In the genomic region with DNA sequence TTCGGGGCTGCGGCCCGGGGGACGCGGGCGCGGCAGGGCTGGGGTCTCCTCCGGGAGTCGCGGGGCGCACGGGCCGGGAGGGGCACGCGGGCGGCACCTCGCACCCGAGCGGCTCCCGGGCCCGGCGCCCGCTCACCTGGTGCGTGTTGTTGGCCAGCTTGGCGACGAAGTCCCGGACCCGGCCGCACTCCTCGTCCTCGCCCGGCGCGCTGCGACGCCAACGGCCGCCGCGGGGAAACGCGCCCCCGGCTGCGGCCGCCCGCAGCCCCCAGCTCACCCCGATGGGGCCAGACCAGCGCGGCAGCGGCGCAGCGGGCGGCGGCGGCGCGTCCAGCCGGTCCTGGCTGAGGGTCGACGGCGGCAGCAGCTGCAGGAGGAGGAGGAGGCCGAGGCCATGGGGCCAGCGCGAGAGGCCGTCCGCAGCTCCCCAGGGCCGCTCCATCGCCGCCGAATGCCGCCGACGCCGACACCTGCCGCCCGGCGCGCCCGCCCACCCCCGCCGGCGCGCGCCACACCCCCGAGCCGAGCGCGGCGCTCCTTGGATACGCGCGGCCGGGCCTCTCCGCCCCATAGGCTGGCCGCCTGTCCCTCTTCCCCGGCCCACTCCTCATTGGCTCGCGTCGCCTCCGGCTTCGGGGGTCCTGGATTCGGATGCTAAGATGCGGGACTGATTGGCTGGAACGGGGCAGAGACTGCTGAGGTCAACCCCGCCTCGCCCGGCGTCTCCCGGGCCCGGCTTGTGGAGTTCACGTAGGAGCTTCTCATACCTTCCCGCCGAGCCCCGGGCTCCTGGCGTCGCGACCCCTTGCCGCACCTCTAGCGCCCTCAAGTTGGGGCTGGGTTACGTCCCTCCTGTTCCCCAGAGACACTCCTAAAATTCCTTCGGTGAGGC, we compare ENCODE assay signal across 8 cellular contexts. TPM values are rescaled to one million over a fixed set of nuclear protein-coding genes. Genes with fewer than 3 reads are reported as not detected.
DNase-seq lines count a peak whose midpoint lies in the region; ATAC-seq and TF ChIP-seq lines count a peak whose summit lies in the region.

A gene (minus strand): TSS at position 468 of the 892 bp plus-strand sequence. CDS start 26 bp downstream, at position 442.

- H3K9ac ChIP-seq in mucosa of stomach (ENCODE audit: low read length) = peak within 1 kb of the TSS; percentile 65

- intact Hi-C loops in CD4-positive, alpha-beta memory T cell (cut with micrococcal nuclease) = no loop called here
- intact Hi-C loops in activated T-helper 1 cell treated with anti-CD3 and anti-CD28 coated beads, Interleukin-12 subunit alpha, Interleukin-12 subunit beta, Interleukin-2, Interleukin-4 antibody, amounts not matched to agents 30 ng/mL and 10 ng/mL and 1 ng/mL, durations not matched to agents 14 hours and 24 hours and 36 hours (cut with micrococcal nuclease) = loop anchor here (2.0 kb wide), 1 partner anchor 27 kb away; no protein-coding TSS in a partner anchor
- intact Hi-C loops in esophagus squamous epithelium (cut with DNase I) = no loop called here

- H3K4me1 Mint-ChIP-seq in CD4-positive, alpha-beta memory T cell = peaks cover 5 to 15% (median 9%) of the 10 kb centered on the region in 4 donors
- H3K4me1 Mint-ChIP-seq in activated T-helper 1 cell treated with anti-CD3 and anti-CD28 coated beads, Interleukin-12 subunit alpha, Interleukin-12 subunit beta, Interleukin-2, Interleukin-4 antibody, amounts not matched to agents 30 ng/mL and 10 ng/mL and 1 ng/mL, durations not matched to agents 14 hours and 24 hours and 36 hours (ENCODE audit: low read depth) = peaks cover 25% of the 10 kb centered on the region

- peaks cover 14% of the 10 kb centered on the region for H3K4me1 ChIP-seq in CD4-positive, alpha-beta memory T cell (ENCODE audit: insufficient read depth, low read length)
- H3K4me1 ChIP-seq in esophagus squamous epithelium (peaks cover 0 to 54% (median 11%) of the 10 kb centered on the region in 3 donors), mucosa of stomach (ENCODE audit: control insufficient read depth, insufficient read depth, low read length) (peaks cover 38% of the 10 kb centered on the region)

- peaks cover 9 to 18% of the 10 kb centered on the region in 2 donors for H3K36me3 Mint-ChIP-seq in CD4-positive, alpha-beta memory T cell
- peaks cover 15% of the 10 kb centered on the region for H3K36me3 Mint-ChIP-seq in activated T-helper 1 cell treated with anti-CD3 and anti-CD28 coated beads, Interleukin-12 subunit alpha, Interleukin-12 subunit beta, Interleukin-2, Interleukin-4 antibody, amounts not matched to agents 30 ng/mL and 10 ng/mL and 1 ng/mL, durations not matched to agents 14 hours and 24 hours and 36 hours (ENCODE audit: low read depth)

- peaks cover 18% of the 10 kb centered on the region for H3K36me3 ChIP-seq in CD4-positive, alpha-beta memory T cell (ENCODE audit: insufficient read depth, low read length)
- H3K36me3 ChIP-seq in esophagus squamous epithelium = peaks cover 0 to 22% (median 6%) of the 10 kb centered on the region in 3 donors
- no peaks in the 10 kb centered on the region for H3K36me3 ChIP-seq in mucosa of stomach (ENCODE audit: control insufficient read depth, insufficient read depth, low read length)

- H3K9me3 ChIP-seq in CD4-positive, alpha-beta memory T cell (ENCODE audit: control insufficient read depth in 1 of 2, low read length in 2 of 2) = no peaks in the 10 kb centered on the region
- H3K9me3 ChIP-seq in esophagus squamous epithelium = no peaks in the 10 kb centered on the region
- no peaks in the 10 kb centered on the region for H3K9me3 ChIP-seq in mucosa of stomach (ENCODE audit: control insufficient read depth, low read length)

- WGBS in esophagus squamous epithelium, 2 donors = 9% methylated on average over 27 of the region's 121 CpGs; no CpG with 5 or more reads in 1 of the 2 donors

- peak; percentile 76 for ATAC-seq in GM21423 (IDR thresholded peaks at IDR 0.05; ENCODE audit: unreplicated experiment)

- H3K27ac Mint-ChIP-seq in CD4-positive, alpha-beta memory T cell = peak within 1 kb of the TSS in 2 of 7 donors; percentile 29 to 53
- H3K27ac Mint-ChIP-seq in activated T-helper 1 cell treated with anti-CD3 and anti-CD28 coated beads, Interleukin-12 subunit alpha, Interleukin-12 subunit beta, Interleukin-2, Interleukin-4 antibody, amounts not matched to agents 30 ng/mL and 10 ng/mL and 1 ng/mL, durations not matched to agents 14 hours and 24 hours and 36 hours = peak within 1 kb of the TSS; percentile 38

- no peak within 1 kb of the TSS for H3K4me3 ChIP-seq in CD4-positive, alpha-beta memory T cell (ENCODE audit: low read length in 2 of 2)
- H3K4me3 ChIP-seq in esophagus squamous epithelium (peak within 1 kb of the TSS; percentile 42 to 82 (median 66)), mucosa of stomach (ENCODE audit: low read length) (peak within 1 kb of the TSS; percentile 65)

- peaks cover 37% of the 10 kb centered on the region for H3K27me3 ChIP-seq in CD4-positive, alpha-beta memory T cell (ENCODE audit: insufficient read depth, low read length)
- H3K27me3 ChIP-seq in esophagus squamous epithelium = peaks cover 0 to 8% (median 0%) of the 10 kb centered on the region in 4 donors
- H3K27me3 ChIP-seq in mucosa of stomach (ENCODE audit: control insufficient read depth, insufficient read depth, low read length) = no peaks in the 10 kb centered on the region

- CTCF ChIA-PET in CD4-positive, alpha-beta memory T cell (lab: Charles Lee; ENCODE audit: partially characterized antibody) = interaction anchor here (0.6 to 9.0 kb wide), 8 partner anchors 11 to 135 kb away, joined by 3 to 193 read pairs (median 8); a partner anchor contains a TSS

- TF ChIP-seq CTCF in esophagus squamous epithelium (IDR thresholded peaks at IDR 0.05) = no peak

- peaks cover 30 to 31% of the 10 kb centered on the region in 2 donors for H3K27me3 Mint-ChIP-seq in CD4-positive, alpha-beta memory T cell
- peaks cover 42% of the 10 kb centered on the region for H3K27me3 Mint-ChIP-seq in activated T-helper 1 cell treated with anti-CD3 and anti-CD28 coated beads, Interleukin-12 subunit alpha, Interleukin-12 subunit beta, Interleukin-2, Interleukin-4 antibody, amounts not matched to agents 30 ng/mL and 10 ng/mL and 1 ng/mL, durations not matched to agents 14 hours and 24 hours and 36 hours (ENCODE audit: insufficient read depth)

- DNase-seq in CD4-positive, alpha-beta memory T cell = peak; percentile 35 to 50 (median 40)
- DNase-seq in KBM-7 (peak; percentile 86), esophagus squamous epithelium (lab: John Stamatoyannopoulos, UW) (no peak)
- DNase-seq in activated T-helper 1 cell treated with anti-CD3 and anti-CD28 coated beads, Interleukin-12 subunit alpha, Interleukin-12 subunit beta, Interleukin-2, Interleukin-4 antibody, amounts not matched to agents 30 ng/mL and 10 ng/mL and 1 ng/mL, durations not matched to agents 14 hours and 24 hours and 36 hours (ENCODE audit: low spot score) = peak; percentile 45
- DNase-seq in stimulated activated CD8-positive, alpha-beta memory T cell treated with anti-CD3 and anti-CD28 coated beads, Interleukin-7, amount 100 ng/mL, for 1 hour (ENCODE audit: low read depth in 2 of 2) = peak; percentile 23 to 30

- TF ChIP-seq POLR2A in esophagus squamous epithelium (IDR thresholded peaks at IDR 0.05) = peak in 2 of 4 donors; percentile 42 to 60

- H3K27ac ChIP-seq in CD4-positive, alpha-beta memory T cell (ENCODE audit: low read depth, low read length) = no peak within 1 kb of the TSS
- H3K27ac ChIP-seq in esophagus squamous epithelium = peak within 1 kb of the TSS; percentile 81 to 93 (median 89)

- in situ Hi-C loops in KBM-7 (cut with MboI; ENCODE audit: low pct_unique_long_range_greater_than_20kb, low sequenced_read_pairs) = no loop called here

- POLR2A ChIA-PET in CD4-positive, alpha-beta memory T cell (lab: Charles Lee; ENCODE audit: partially characterized antibody) = interaction anchor here (0.6 to 3.2 kb wide), 6 partner anchors 29 to 485 kb away, joined by 3 to 15 read pairs (median 6); a partner anchor contains a TSS

- H3K4me3 Mint-ChIP-seq in CD4-positive, alpha-beta memory T cell = peak within 1 kb of the TSS; percentile 70 to 86 (median 84)
- peak within 1 kb of the TSS; percentile 86 for H3K4me3 Mint-ChIP-seq in activated T-helper 1 cell treated with anti-CD3 and anti-CD28 coated beads, Interleukin-12 subunit alpha, Interleukin-12 subunit beta, Interleukin-2, Interleukin-4 antibody, amounts not matched to agents 30 ng/mL and 10 ng/mL and 1 ng/mL, durations not matched to agents 14 hours and 24 hours and 36 hours

- no peaks in the 10 kb centered on the region for H3K9me3 Mint-ChIP-seq in CD4-positive, alpha-beta memory T cell
- H3K9me3 Mint-ChIP-seq in activated T-helper 1 cell treated with anti-CD3 and anti-CD28 coated beads, Interleukin-12 subunit alpha, Interleukin-12 subunit beta, Interleukin-2, Interleukin-4 antibody, amounts not matched to agents 30 ng/mL and 10 ng/mL and 1 ng/mL, durations not matched to agents 14 hours and 24 hours and 36 hours = no peaks in the 10 kb centered on the region

TF ChIP-seq in PFSK-1, 5 proteins besides CTCF, POLR2A, EP300 and RAD21:
- 0 out of 2 replicates have a peak, but pooled peaks have one; percentile 28 for TF ChIP-seq POLR2AphosphoS5 (IDR thresholded peaks at IDR 0.05; ENCODE audit: low read depth, low read length)
- TF ChIP-seq SIN3A (IDR thresholded peaks at IDR 0.05; ENCODE audit: borderline replicate concordance, insufficient read depth, low read length) = no peak
- no peak for TF ChIP-seq TAF1 (IDR thresholded peaks at IDR 0.05; ENCODE audit: borderline replicate concordance, insufficient read depth, low read length)

RNA-seq across cellular contexts. Expression of the gene that starts here (rescaled TPM):
- under 1 TPM; 0.69 to 0.93 TPM for total RNA-seq in CD4-positive, alpha-beta memory T cell
- not detected for polyA plus RNA-seq in CD4-positive, alpha-beta memory T cell
- 6.4 TPM for polyA plus RNA-seq in PFSK-1 (2012; ENCODE audit: insufficient read length, low read depth)
- total RNA-seq in activated T-helper 1 cell treated with anti-CD3 and anti-CD28 coated beads, Interleukin-12 subunit alpha, Interleukin-12 subunit beta, Interleukin-2, Interleukin-4 antibody, amounts not matched to agents 30 ng/mL and 10 ng/mL and 1 ng/mL, durations not matched to agents 14 hours and 24 hours and 36 hours = 1.4 and 1.5 TPM in 2 replicates
- 10 to 100 TPM; 37.0 to 69.6 (median 44.7) TPM for total RNA-seq in esophagus squamous epithelium

Comparison
In these comparisons a context has a peak if more than half of its experiments do, and no peak if none do; other contexts are left out.
1. RNA of the gene that starts here (total RNA-seq): 37.0 to 69.6 TPM in esophagus squamous epithelium; 1.4 to 1.5 TPM in activated T-helper 1 cell treated with anti-CD3 and anti-CD28 coated beads, Interleukin-12 subunit alpha, Interleukin-12 subunit beta, Interleukin-2, Interleukin-4 antibody, amounts not matched to agents 30 ng/mL and 10 ng/mL and 1 ng/mL, durations not matched to agents 14 hours and 24 hours and 36 hours and 0.69 to 0.93 TPM in CD4-positive, alpha-beta memory T cell; every median in the first group is over 10 times any median in the second.
2. Peak in DNase-seq in CD4-positive, alpha-beta memory T cell; RNA of the gene not detected or under 1 TPM.
3. H3K4me3 ChIP-seq: peak in esophagus squamous epithelium (4 of 4) and mucosa of stomach (single experiment); none in CD4-positive, alpha-beta memory T cell (0 of 2).